ENCODE assay signal across 29 cellular contexts in genomic region chr19:39740395-39740794, GRCh38. TPM values are rescaled to one million over a fixed set of nuclear protein-coding genes. Genes with fewer than 3 reads are reported as not detected.
DNase-seq lines count a peak whose midpoint lies in the region; ATAC-seq and TF ChIP-seq lines count a peak whose summit lies in the region.
"Had no signal": no experiment of that assay in that cellular context is flagged by ENCODE, and none has a peak within 500 bp of the region (broad histone marks: within the 10 kb centered on the region; RNA-seq: fewer than 3 reads in every experiment).

No MANE protein-coding gene starts in this region.

- H3K4me3 ChIP-seq in naive thymus-derived CD4-positive, alpha-beta T cell (ENCODE audit: low read length) = no peak overlapping the region
- H3K4me3 ChIP-seq in GM23248 (no peak overlapping the region), osteoblast (ENCODE audit: insufficient read depth, low read length) (no peak overlapping the region)
- H3K4me3 ChIP-seq: BLaER1 treated with 17β-estradiol and CSF1 and Interleukin-3, amounts not matched to agents 10 nM and 100 nM; coronary artery; gastroesophageal sphincter; skin epidermis; stomach; tibial nerve had no signal

- intact Hi-C loops in naive thymus-derived CD4-positive, alpha-beta T cell (cut with micrococcal nuclease) = loop anchor here in 1 of 2 donors (5.0 kb wide), 1 partner anchor 33 kb away; no protein-coding TSS in a partner anchor

- POLR2A ChIA-PET in naive thymus-derived CD4-positive, alpha-beta T cell (lab: Charles Lee) = interaction anchor here (1.2 kb wide), 1 partner anchor 295 kb away, joined by 3 read pairs; the partner anchor contains the start of gene SUPT5H

- no peak overlapping the region for H3K9ac ChIP-seq in GM23248
- H3K9ac ChIP-seq: BLaER1 treated with 17β-estradiol and CSF1 and Interleukin-3, amounts not matched to agents 10 nM and 100 nM had no signal

- no peaks in the 10 kb centered on the region for H3K9me2 ChIP-seq in GM23248 (ENCODE audit: insufficient read depth)

- peaks cover 6% of the 10 kb centered on the region for H3K4me1 Mint-ChIP-seq in activated T-helper 17 cell treated with anti-CD3 and anti-CD28 coated beads, Interleukin-2, amount 50 U/mL, for 72 hours
- H3K4me1 Mint-ChIP-seq in naive thymus-derived CD4-positive, alpha-beta T cell = peaks cover 14 to 46% (median 32%) of the 10 kb centered on the region in 7 donors
- H3K4me1 Mint-ChIP-seq: naive B cell had no signal

- H3K4me3 Mint-ChIP-seq in activated T-helper 17 cell treated with anti-CD3 and anti-CD28 coated beads, Interleukin-2, amount 50 U/mL, for 72 hours = peak overlapping the region; percentile 44
- H3K4me3 Mint-ChIP-seq in naive thymus-derived CD4-positive, alpha-beta T cell = peak overlapping the region in 6 of 10 donors; percentile 2 to 65 (median 53)
- H3K4me3 Mint-ChIP-seq: naive B cell had no signal

- CTCF ChIA-PET in naive thymus-derived CD4-positive, alpha-beta T cell (lab: Charles Lee) = interaction anchor here (0.9 kb wide), 1 partner anchor 67 kb away, joined by 4 read pairs; no protein-coding TSS in a partner anchor

- peak overlapping the region; percentile 40 for H3K27ac Mint-ChIP-seq in activated T-helper 17 cell treated with anti-CD3 and anti-CD28 coated beads, Interleukin-2, amount 50 U/mL, for 72 hours
- peak overlapping the region in 5 of 9 donors; percentile 2 to 76 (median 37) for H3K27ac Mint-ChIP-seq in naive thymus-derived CD4-positive, alpha-beta T cell

- peak; percentile 76 for ATAC-seq in activated T-helper 17 cell treated with anti-CD3 and anti-CD28 coated beads, Interleukin-2, amount 50 U/mL, for 72 hours (replicated peaks)
- ATAC-seq in naive thymus-derived CD4-positive, alpha-beta T cell = no peak
- ATAC-seq: gastroesophageal sphincter, left ventricle myocardium superior had no signal

- no peaks in the 10 kb centered on the region for H3K36me3 ChIP-seq in naive thymus-derived CD4-positive, alpha-beta T cell (ENCODE audit: control insufficient read depth in 2 of 3, insufficient read depth in 3 of 3, low read length in 3 of 3)
- H3K36me3 ChIP-seq in GM23248 (ENCODE audit: low read depth) = no peaks in the 10 kb centered on the region
- no peaks in the 10 kb centered on the region for H3K36me3 ChIP-seq in osteoblast (ENCODE audit: insufficient read depth, low read length)
- H3K36me3 ChIP-seq: BLaER1 treated with 17β-estradiol and CSF1 and Interleukin-3, amounts not matched to agents 10 nM and 100 nM; gastroesophageal sphincter; stomach; tibial nerve had no signal

- 37 to 64% methylated on average over 1 of the region's 1 CpG for WGBS in GM23248 (ENCODE audit: low coverage in 1 of 2, low lambda C conversion rate in 2 of 2, missing lambda C conversion rate in 2 of 2), 2 experiments

- H3K27me3 Mint-ChIP-seq in activated T-helper 17 cell treated with anti-CD3 and anti-CD28 coated beads, Interleukin-2, amount 50 U/mL, for 72 hours = peaks cover 11% of the 10 kb centered on the region
- H3K27me3 Mint-ChIP-seq in naive thymus-derived CD4-positive, alpha-beta T cell = peaks cover 0 to 25% (median 0%) of the 10 kb centered on the region in 5 donors

- H3K79me2 ChIP-seq in GM23248 (ENCODE audit: insufficient read depth) (no peaks in the 10 kb centered on the region), osteoblast (ENCODE audit: insufficient read depth, low read length) (no peaks in the 10 kb centered on the region)

- no peak overlapping the region for H2AFZ ChIP-seq in GM23248
- H2AFZ ChIP-seq in osteoblast (ENCODE audit: low read length) = no peak overlapping the region

- in situ Hi-C loops in GM23248 (cut with MboI) = no loop called here

- no peak overlapping the region for H3K27ac ChIP-seq in naive thymus-derived CD4-positive, alpha-beta T cell (ENCODE audit: low read depth, low read length)
- H3K27ac ChIP-seq in GM23248 = no peak overlapping the region
- H3K27ac ChIP-seq in osteoblast (ENCODE audit: low read depth, low read length) = no peak overlapping the region
- H3K27ac ChIP-seq: BLaER1 treated with 17β-estradiol and CSF1 and Interleukin-3, amounts not matched to agents 10 nM and 100 nM; coronary artery; gastroesophageal sphincter; skin epidermis; stomach; tibial nerve had no signal

- no peaks in the 10 kb centered on the region for H3K9me3 ChIP-seq in naive thymus-derived CD4-positive, alpha-beta T cell (ENCODE audit: control insufficient read depth in 2 of 3, low read length in 3 of 3)
- H3K9me3 ChIP-seq in GM23248 (ENCODE audit: low read depth) (no peaks in the 10 kb centered on the region), osteoblast (ENCODE audit: low read depth, low read length) (no peaks in the 10 kb centered on the region)
- H3K9me3 ChIP-seq: BLaER1 treated with 17β-estradiol and CSF1 and Interleukin-3, amounts not matched to agents 10 nM and 100 nM; gastroesophageal sphincter; stomach; tibial nerve had no signal

- TF ChIP-seq CTCF in osteoblast (IDR thresholded peaks at IDR 0.05; ENCODE audit: extremely low read depth, low read depth, low read length) = no peak

- DNase-seq in activated T-cell treated with anti-CD3 and anti-CD28 coated beads for 4 hours (peak; percentile 8), OCI-M1 (lab: John Stamatoyannopoulos, UW) (peak; percentile 82), GM23248 (no peak), germinal center (ENCODE audit: low spot score) (no peak), osteoblast (ENCODE audit: insufficient read length, low spot score, missing footprints) (no peak)
- no peak for DNase-seq in activated T-cell treated with anti-CD3 and anti-CD28 coated beads, Interleukin-2, amount 50 U/mL, for 1 hour
- DNase-seq in naive thymus-derived CD4-positive, alpha-beta T cell = no peak
- DNase-seq: amygdala, COR-L47, DMS79, GF-D8, H7, left ventricle myocardium superior, MV-4-11, naive B cell, NCI-H146, NCI-H510A, SHP77, stomach, SW 1271 had no signal

- H3K4me2 ChIP-seq in GM23248 (ENCODE audit: unreplicated experiment) (no peak overlapping the region), osteoblast (ENCODE audit: insufficient read depth, low read length) (no peak overlapping the region)
- H3K4me2 ChIP-seq: BLaER1 treated with 17β-estradiol and CSF1 and Interleukin-3, amounts not matched to agents 10 nM and 100 nM had no signal

- peaks cover 0 to 9% of the 10 kb centered on the region in 2 donors for H3K4me1 ChIP-seq in naive thymus-derived CD4-positive, alpha-beta T cell (ENCODE audit: control insufficient read depth in 2 of 2, insufficient read depth in 2 of 2, low read length in 2 of 2)
- H3K4me1 ChIP-seq in GM23248 (ENCODE audit: insufficient read depth) (no peaks in the 10 kb centered on the region), osteoblast (ENCODE audit: insufficient read depth, low read length) (no peaks in the 10 kb centered on the region)
- H3K4me1 ChIP-seq: gastroesophageal sphincter, stomach, tibial nerve had no signal

- no peaks in the 10 kb centered on the region for H3F3A ChIP-seq in GM23248 (ENCODE audit: insufficient read depth)

- H3K9me3 Mint-ChIP-seq in activated T-helper 17 cell treated with anti-CD3 and anti-CD28 coated beads, Interleukin-2, amount 50 U/mL, for 72 hours = no peaks in the 10 kb centered on the region
- H3K9me3 Mint-ChIP-seq in naive thymus-derived CD4-positive, alpha-beta T cell = peaks cover 0 to 6% (median 0%) of the 10 kb centered on the region in 11 donors

- no peaks in the 10 kb centered on the region for H3K36me3 Mint-ChIP-seq in activated T-helper 17 cell treated with anti-CD3 and anti-CD28 coated beads, Interleukin-2, amount 50 U/mL, for 72 hours (ENCODE audit: low read depth)
- peaks cover 0 to 7% (median 0%) of the 10 kb centered on the region in 5 donors for H3K36me3 Mint-ChIP-seq in naive thymus-derived CD4-positive, alpha-beta T cell
- H3K36me3 Mint-ChIP-seq: naive B cell had no signal

- H4K20me1 ChIP-seq in GM23248 (ENCODE audit: insufficient read depth) (no peaks in the 10 kb centered on the region), osteoblast (ENCODE audit: insufficient read depth, low read length) (no peaks in the 10 kb centered on the region)
- H4K20me1 ChIP-seq: BLaER1 treated with 17β-estradiol and CSF1 and Interleukin-3, amounts not matched to agents 10 nM and 100 nM had no signal

- no peaks in the 10 kb centered on the region for H3K27me3 ChIP-seq in naive thymus-derived CD4-positive, alpha-beta T cell (ENCODE audit: control insufficient read depth in 2 of 2, insufficient read depth in 2 of 2, low read length in 2 of 2)
- H3K27me3 ChIP-seq in GM23248 (replicated peaks; ENCODE audit: insufficient read depth) = no peaks in the 10 kb centered on the region
- no peaks in the 10 kb centered on the region for H3K27me3 ChIP-seq in osteoblast (ENCODE audit: insufficient read depth, low read length)
- H3K27me3 ChIP-seq: BLaER1 treated with 17β-estradiol and CSF1 and Interleukin-3, amounts not matched to agents 10 nM and 100 nM; tibial nerve had no signal

RNA-seq across cellular contexts. Expression of gene CLC, which starts 2.6 kb away (rescaled TPM):
- total RNA-seq in activated T-helper 17 cell treated with anti-CD3 and anti-CD28 coated beads, Interleukin-2, amount 50 U/mL, for 72 hours = not detected
- 10 to 100 TPM in 2 of 5 experiments, 1 to 10 TPM in 2, under 1 TPM in 1; 0.81 to 50.4 (median 2.0) TPM for total RNA-seq in naive thymus-derived CD4-positive, alpha-beta T cell
- polyA plus RNA-seq in naive thymus-derived CD4-positive, alpha-beta T cell = not detected
- not detected in 2 replicates for total RNA-seq in GM23248 (2014; rRNA removed; shearing (Covaris generic))
- polyA plus RNA-seq in GM23248 (2016; fragmentation: Nextera tagmentation; extraction: Ambion mirVana) = not detected in 2 replicates
- not detected in 2 replicates for total RNA-seq in osteoblast
- total RNA-seq: gastroesophageal sphincter, H7, left ventricle myocardium superior, osteocyte, renal cortical epithelial cell, tibial nerve had no signal
- polyA plus RNA-seq: AG04450 had no signal

RNA-seq across cellular contexts. Expression of gene LGALS14, which starts 36.1 kb away (rescaled TPM):
- total RNA-seq in activated T-helper 17 cell treated with anti-CD3 and anti-CD28 coated beads, Interleukin-2, amount 50 U/mL, for 72 hours = 1 to 10 TPM in 1 of 2 donors, under 1 TPM in 1; 0.69 to 2.2 TPM
- total RNA-seq in naive thymus-derived CD4-positive, alpha-beta T cell = under 1 TPM in 1 of 5 experiments, not detected in 4; 0.41 TPM
- polyA plus RNA-seq in naive thymus-derived CD4-positive, alpha-beta T cell = 1 to 10 TPM in 1 of 2 donors, under 1 TPM in 1; 0.72 to 1.1 TPM
- total RNA-seq in GM23248 (2014; rRNA removed; shearing (Covaris generic)) = not detected in 2 replicates
- polyA plus RNA-seq in GM23248 (2016; fragmentation: Nextera tagmentation; extraction: Ambion mirVana) = not detected in 2 replicates
- not detected in 2 replicates for total RNA-seq in osteoblast
- total RNA-seq: gastroesophageal sphincter, H7, left ventricle myocardium superior, osteocyte, renal cortical epithelial cell, stomach, tibial nerve had no signal
- polyA plus RNA-seq: AG04450, stomach had no signal

RNA-seq across cellular contexts. Expression of gene LEUTX, which starts 38.3 kb away (rescaled TPM):
- total RNA-seq in activated T-helper 17 cell treated with anti-CD3 and anti-CD28 coated beads, Interleukin-2, amount 50 U/mL, for 72 hours = not detected
- not detected for total RNA-seq in naive thymus-derived CD4-positive, alpha-beta T cell
- polyA plus RNA-seq in naive thymus-derived CD4-positive, alpha-beta T cell = not detected
- total RNA-seq in GM23248 (2014; rRNA removed; shearing (Covaris generic)) = not detected in 2 replicates
- polyA plus RNA-seq in GM23248 (2016; fragmentation: Nextera tagmentation; extraction: Ambion mirVana) = not detected in 2 replicates
- not detected in 2 replicates for total RNA-seq in osteoblast
- total RNA-seq: gastroesophageal sphincter, H7, left ventricle myocardium superior, osteocyte, renal cortical epithelial cell, stomach, tibial nerve had no signal
- polyA plus RNA-seq: AG04450, stomach had no signal

Comparison
In these comparisons a context has a peak if more than half of its experiments do, and no peak if none do; other contexts are left out.
1. DNase-seq: peak in activated T-cell treated with anti-CD3 and anti-CD28 coated beads for 4 hours (single experiment) and OCI-M1 (single experiment); none in activated T-cell treated with anti-CD3 and anti-CD28 coated beads, Interleukin-2, amount 50 U/mL, for 1 hour (single experiment), naive thymus-derived CD4-positive, alpha-beta T cell (0 of 9), GM23248 (single experiment), germinal center (single experiment) and osteoblast (single experiment).